Comparison of ENCODE assay signal across 15 cellular contexts in genomic region chr10:128843972-128844371, GRCh38.
DNase-seq lines count a peak whose midpoint lies in the region; ATAC-seq, FAIRE-seq and TF ChIP-seq lines count a peak whose summit lies in the region.
"Had no signal": no experiment of that assay in that cellular context is flagged by ENCODE, and none has a peak within 500 bp of the region (broad histone marks: within the 10 kb centered on the region; RNA-seq: fewer than 3 reads in every experiment).

No MANE protein-coding gene starts in this region.

- DNase-seq in SK-N-SH = no peak
- DNase-seq in NCI-H1694 treated with DMSO at 0.1 percent for 48 hours (lab: John Stamatoyannopoulos, UW) = peak; percentile 45
- no peak for DNase-seq in smooth muscle cell (lab: John Stamatoyannopoulos, UW; ENCODE audit: unreplicated experiment)
- DNase-seq in stimulated activated CD4-positive, alpha-beta T cell treated with anti-CD3 and anti-CD28 coated beads, Interleukin-4, amount 100 ng/mL, for 24 hours = no peak
- no peak for DNase-seq in NK-92 treated with Interleukin-12 subunit alpha and Interleukin-12 subunit beta, amount 100 ng/mL, for 24 hours (lab: John Stamatoyannopoulos, UW)
- DNase-seq: activated CD4-positive, alpha-beta memory T cell treated with anti-CD3 and anti-CD28 coated beads, Interleukin-2, amount 10 ng/mL, durations not matched to agents 7 days and 5 days; anterior cingulate cortex; Calu3; dorsolateral prefrontal cortex; stimulated activated CD4-positive, alpha-beta T cell treated with anti-CD3 and anti-CD28 coated beads, Interleukin-12 subunit alpha, Interleukin-12 subunit beta, amount 100 ng/mL, for 4 hours had no signal

- no peak for TF ChIP-seq CTCF in SK-N-SH (IDR thresholded peaks at IDR 0.05)
- peak; percentile 26 for TF ChIP-seq CTCF in smooth muscle cell (IDR thresholded peaks at IDR 0.05; ENCODE audit: borderline replicate concordance, insufficient read depth, poor library complexity, severe bottlenecking)

- WGBS in SK-N-SH (ENCODE audit: low lambda C conversion rate) = 11% methylated on average over 4 of the region's 4 CpGs
- 65% methylated on average over 4 of the region's 4 CpGs for WGBS in smooth muscle cell (ENCODE audit: low lambda C conversion rate)

- no peaks in the 10 kb centered on the region for H4K20me1 ChIP-seq in SK-N-SH (ENCODE audit: insufficient read depth)
- no peaks in the 10 kb centered on the region for H4K20me1 ChIP-seq in smooth muscle cell (ENCODE audit: low read depth)

- H3K79me2 ChIP-seq in SK-N-SH (ENCODE audit: insufficient read depth) (no peaks in the 10 kb centered on the region), smooth muscle cell (ENCODE audit: low read depth) (no peaks in the 10 kb centered on the region)

- no peaks in the 10 kb centered on the region for H3K9me2 ChIP-seq in SK-N-SH

- H3K36me3 ChIP-seq in SK-N-SH (replicated peaks in 1 of 2; ENCODE audit: control insufficient read depth in 1 of 2, insufficient read depth in 2 of 2, low read length in 1 of 2) (no peaks in the 10 kb centered on the region), smooth muscle cell (ENCODE audit: low read depth) (no peaks in the 10 kb centered on the region)

- FAIRE-seq in colon (lab: Jason Lieb, UNC) = peak; percentile 18
- FAIRE-seq: H1 had no signal

- POLR2A ChIA-PET in SK-N-SH (lab: Yijun Ruan, JAX) = no interaction called here

- peaks cover 5% of the 10 kb centered on the region; the same call in 1 of the 2 replicates for H3K9me3 ChIP-seq in SK-N-SH
- H3K9me3 ChIP-seq in smooth muscle cell (replicated peaks; ENCODE audit: low read depth) = no peaks in the 10 kb centered on the region

- H3F3A ChIP-seq in SK-N-SH (replicated peaks; ENCODE audit: insufficient read depth) = no peaks in the 10 kb centered on the region
- no peaks in the 10 kb centered on the region for H3F3A ChIP-seq in smooth muscle cell (ENCODE audit: low read depth)

- ATAC-seq in SK-N-SH treated with all-trans-retinoic acid at 6 μM for 48 hours (no peak), HG03159 (IDR thresholded peaks at IDR 0.05; ENCODE audit: unreplicated experiment) (no peak)
- ATAC-seq: Right ventricle myocardium inferior had no signal

- H3K4me3 ChIP-seq in SK-N-SH (ENCODE audit: low read depth in 2 of 2, low read length in 1 of 2) = no peak overlapping the region
- H3K4me3 ChIP-seq in smooth muscle cell = no peak overlapping the region
- H3K4me3 ChIP-seq: dorsolateral prefrontal cortex had no signal

- H2AFZ ChIP-seq in SK-N-SH (ENCODE audit: low read depth) = no peak overlapping the region
- H2AFZ ChIP-seq in smooth muscle cell (ENCODE audit: low read depth) = no peak overlapping the region

- H3K4me1 ChIP-seq in SK-N-SH (ENCODE audit: control insufficient read depth in 1 of 2, insufficient read depth in 2 of 2, low read depth in 1 of 2, low read length in 1 of 2) (no peaks in the 10 kb centered on the region), smooth muscle cell (ENCODE audit: low read depth) (no peaks in the 10 kb centered on the region)

- H3K27ac ChIP-seq in SK-N-SH (ENCODE audit: low read depth in 2 of 2, low read length in 1 of 2) = no peak overlapping the region
- H3K27ac ChIP-seq in smooth muscle cell (ENCODE audit: low read depth) = no peak overlapping the region
- H3K27ac ChIP-seq: dorsolateral prefrontal cortex had no signal

- CTCF ChIA-PET in SK-N-SH (lab: Yijun Ruan, JAX) = interaction anchor here (0.9 to 1.3 kb wide), 2 partner anchors 16 to 576 kb away, joined by 4 to 6 read pairs; no protein-coding TSS in a partner anchor

- H3K4me2 ChIP-seq in SK-N-SH (no peak overlapping the region), smooth muscle cell (no peak overlapping the region)

- H3K9ac ChIP-seq in SK-N-SH = no peak overlapping the region
- no peak overlapping the region for H3K9ac ChIP-seq in smooth muscle cell (ENCODE audit: low read depth)

- H3K27me3 ChIP-seq in SK-N-SH (ENCODE audit: insufficient read depth) (no peaks in the 10 kb centered on the region), smooth muscle cell (ENCODE audit: low read depth) (peaks cover 8% of the 10 kb centered on the region)

- no peak for TF ChIP-seq EP300 in SK-N-SH (IDR thresholded peaks at IDR 0.05; ENCODE audit: borderline replicate concordance in 1 of 2, low read depth in 1 of 2, low read length in 1 of 2)

- TF ChIP-seq RAD21 in SK-N-SH (IDR thresholded peaks at IDR 0.05; ENCODE audit: low read length) = peak; percentile 53

TF ChIP-seq in SK-N-SH, 30 proteins besides CTCF, POLR2A, EP300 and RAD21:
- TF ChIP-seq GABPA (IDR thresholded peaks at IDR 0.05; ENCODE audit: low read depth) = no peak
TF ChIP-seq in SK-N-SH: peak in this region for 0.

TF ChIP-seq in SK-N-SH treated with all-trans-retinoic acid at 6 μM for 48 hours, 23 proteins besides CTCF, POLR2A, EP300 and RAD21:
- TF ChIP-seq ISL1 (CRISPR knock-in tag; IDR thresholded peaks at IDR 0.05) (no peak), PATZ1 (CRISPR knock-in tag; IDR thresholded peaks at IDR 0.05; ENCODE audit: borderline replicate concordance) (no peak), GLIS3 (CRISPR knock-in tag; IDR thresholded peaks at IDR 0.05) (no peak), TCF4 (CRISPR knock-in tag; IDR thresholded peaks at IDR 0.05; ENCODE audit: borderline replicate concordance) (no peak), CSRNP3 (CRISPR knock-in tag; IDR thresholded peaks at IDR 0.05) (no peak), CSDC2 (CRISPR knock-in tag; IDR thresholded peaks at IDR 0.05) (no peak)
